In the genomic region with DNA sequence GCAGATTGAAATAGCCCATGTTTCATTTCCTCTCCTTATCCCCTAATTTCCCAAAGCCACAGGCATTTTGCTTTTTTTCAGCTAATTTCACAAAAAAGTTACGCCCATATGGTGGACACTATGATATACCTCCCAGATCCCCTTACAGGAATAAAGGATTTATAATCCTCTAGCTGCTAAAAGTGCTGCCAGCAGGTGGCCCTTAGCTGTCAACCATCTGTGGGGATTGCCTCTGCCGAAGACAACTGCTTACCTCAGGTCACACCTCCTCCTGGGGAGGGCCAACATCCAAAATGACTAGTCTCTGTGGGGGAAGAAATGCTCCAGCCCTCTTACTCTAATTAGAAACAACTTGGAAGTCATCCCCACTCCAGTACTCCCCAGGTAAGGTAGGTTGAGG, we compare ENCODE assay signal across 27 cellular contexts.
DNase-seq lines count a peak whose midpoint lies in the region; ATAC-seq, FAIRE-seq and TF ChIP-seq lines count a peak whose summit lies in the region.
"Had no signal": no experiment of that assay in that cellular context is flagged by ENCODE, and none has a peak within 500 bp of the region (broad histone marks: within the 10 kb centered on the region; RNA-seq: fewer than 3 reads in every experiment).

No MANE protein-coding gene starts in this region.

- no peaks in the 10 kb centered on the region for H3K9me3 ChIP-seq in astrocyte (ENCODE audit: insufficient read depth, low read depth, low read length)
- H3K9me3 ChIP-seq: BE2C, pancreas, stomach, upper lobe of left lung had no signal

- TF ChIP-seq CTCF in KMS-11 (conservative IDR thresholded peaks at IDR 0.05; ENCODE audit: low read depth, low read length), result 0 out of 2 replicates have a peak, but pooled peaks have one; percentile 24
- TF ChIP-seq CTCF in astrocyte (IDR thresholded peaks at IDR 0.05; ENCODE audit: insufficient read depth, low read depth, low read length), result peak; percentile 6

- no peaks in the 10 kb centered on the region for H3K9me3 Mint-ChIP-seq in astrocyte (ENCODE audit: unreplicated experiment)
- H3K9me3 Mint-ChIP-seq: activated CD8-positive, alpha-beta T cell treated with anti-CD3 and anti-CD28 coated beads for 36 hours; activated naive CD8-positive, alpha-beta T cell treated with anti-CD3 and anti-CD28 coated beads for 36 hours; brain; IgD-negative memory B cell; naive thymus-derived CD8-positive, alpha-beta T cell had no signal

- no peak for FAIRE-seq in astrocyte (lab: Jason Lieb, UNC)
- FAIRE-seq: endothelial cell of umbilical vein, GM12891, pancreas had no signal

- H3K4me3 Mint-ChIP-seq in astrocyte (ENCODE audit: unreplicated experiment), result no peak overlapping the region
- H3K4me3 Mint-ChIP-seq: activated CD8-positive, alpha-beta T cell treated with anti-CD3 and anti-CD28 coated beads for 36 hours; activated naive CD8-positive, alpha-beta T cell treated with anti-CD3 and anti-CD28 coated beads for 36 hours; brain; IgD-negative memory B cell; memory B cell; naive thymus-derived CD8-positive, alpha-beta T cell had no signal

- peaks cover 12% of the 10 kb centered on the region for H3K4me1 Mint-ChIP-seq in astrocyte (ENCODE audit: low read depth, unreplicated experiment)
- H3K4me1 Mint-ChIP-seq: activated naive CD8-positive, alpha-beta T cell treated with anti-CD3 and anti-CD28 coated beads for 36 hours; IgD-negative memory B cell; memory B cell; naive thymus-derived CD8-positive, alpha-beta T cell had no signal

- H4K20me1 ChIP-seq in KMS-11 (ENCODE audit: insufficient read depth) (no peaks in the 10 kb centered on the region), astrocyte (ENCODE audit: insufficient read depth, low read length) (no peaks in the 10 kb centered on the region)

- DNase-seq in DMS 273 (lab: John Stamatoyannopoulos, UW; ENCODE audit: unreplicated experiment), result peak; percentile 42
- DNase-seq in DMS 273 treated with DMSO at 0.1 percent for 48 hours (lab: John Stamatoyannopoulos, UW), result no peak
- DNase-seq in astrocyte (ENCODE audit: low read depth), result no peak
- DNase-seq in left colon, result peak in 1 of 2 donors; percentile 31
- no peak for DNase-seq in activated CD8-positive, alpha-beta memory T cell treated with anti-CD3 and anti-CD28 coated beads, Interleukin-2, amount 50 U/mL, for 4 hours
- no peak for DNase-seq in DMS79 treated with DMSO at 0.1 percent for 48 hours (lab: John Stamatoyannopoulos, UW)
- no peak for DNase-seq in activated T-cell treated with anti-CD3 and anti-CD28 coated beads for 4 hours
- DNase-seq: activated CD8-positive, alpha-beta T cell treated with anti-CD3 and anti-CD28 coated beads for 36 hours; activated naive CD8-positive, alpha-beta T cell treated with anti-CD3 and anti-CD28 coated beads for 36 hours; BE2C; Calu3; GDM1; HCEC 1CT; naive thymus-derived CD8-positive, alpha-beta T cell; NCI-H2029; NCI-H748 treated with DMSO at 0.1 percent for 48 hours; pancreas; stomach; upper lobe of left lung had no signal

- no peak overlapping the region for H3K27ac ChIP-seq in KMS-11
- H3K27ac ChIP-seq in astrocyte (ENCODE audit: low read depth, low read length), result no peak overlapping the region
- H3K27ac ChIP-seq: 22Rv1, hepatocyte, pancreas, stomach, upper lobe of left lung had no signal

- H3K4me2 ChIP-seq in KMS-11 (no peak overlapping the region), astrocyte (ENCODE audit: low read length) (no peak overlapping the region)
- H3K4me2 ChIP-seq: hepatocyte had no signal

- H3K36me3 ChIP-seq in KMS-11 (ENCODE audit: insufficient read depth) (no peaks in the 10 kb centered on the region), astrocyte (ENCODE audit: insufficient read depth, low read length) (no peaks in the 10 kb centered on the region)
- H3K36me3 ChIP-seq: BE2C, pancreas, stomach, upper lobe of left lung had no signal

- no peak overlapping the region for H3K9ac ChIP-seq in KMS-11
- H3K9ac ChIP-seq in astrocyte (ENCODE audit: low read length), result no peak overlapping the region

- no peaks in the 10 kb centered on the region for H3K27me3 Mint-ChIP-seq in astrocyte (ENCODE audit: low read depth, unreplicated experiment)

- H2AFZ ChIP-seq in KMS-11 (ENCODE audit: low read depth), result no peak overlapping the region
- no peak overlapping the region for H2AFZ ChIP-seq in astrocyte (ENCODE audit: low read depth, low read length)
- H2AFZ ChIP-seq: hepatocyte had no signal

- no peak overlapping the region for H3K4me3 ChIP-seq in KMS-11 (IDR thresholded peaks at IDR 0.05; ENCODE audit: insufficient read depth, low read depth, low read length)
- no peak overlapping the region for H3K4me3 ChIP-seq in astrocyte (ENCODE audit: insufficient read depth, low read depth, low read length)
- H3K4me3 ChIP-seq: hepatocyte, pancreas, stomach, upper lobe of left lung had no signal

- H3K36me3 Mint-ChIP-seq in astrocyte (ENCODE audit: low read depth, unreplicated experiment), result no peaks in the 10 kb centered on the region
- H3K36me3 Mint-ChIP-seq: activated naive CD8-positive, alpha-beta T cell treated with anti-CD3 and anti-CD28 coated beads for 36 hours; brain; IgD-negative memory B cell; memory B cell; naive thymus-derived CD8-positive, alpha-beta T cell had no signal

- intact Hi-C loops in left colon (cut with DNase I, micrococcal nuclease), result loop anchor here in 1 of 2 donors (10.0 kb wide), 1 partner anchor 240 kb away; no protein-coding TSS in a partner anchor

- no peak overlapping the region for H3K27ac Mint-ChIP-seq in astrocyte (ENCODE audit: unreplicated experiment)
- H3K27ac Mint-ChIP-seq: activated CD8-positive, alpha-beta T cell treated with anti-CD3 and anti-CD28 coated beads for 36 hours; activated naive CD8-positive, alpha-beta T cell treated with anti-CD3 and anti-CD28 coated beads for 36 hours; brain; IgD-negative memory B cell; memory B cell; naive thymus-derived CD8-positive, alpha-beta T cell had no signal

- no peaks in the 10 kb centered on the region for H3K27me3 ChIP-seq in KMS-11 (ENCODE audit: insufficient read depth, low read depth)
- no peaks in the 10 kb centered on the region for H3K27me3 ChIP-seq in astrocyte (ENCODE audit: insufficient read depth, low read length)
- H3K27me3 ChIP-seq: BE2C, hepatocyte, pancreas, stomach, upper lobe of left lung had no signal

- peak; percentile 41 for ATAC-seq in left colon
- ATAC-seq: activated CD8-positive, alpha-beta T cell treated with anti-CD3 and anti-CD28 coated beads for 36 hours; naive thymus-derived CD8-positive, alpha-beta T cell; pancreas had no signal

- no peaks in the 10 kb centered on the region for H3K4me1 ChIP-seq in KMS-11 (ENCODE audit: low read depth, poor library complexity, severe bottlenecking)
- H3K4me1 ChIP-seq in astrocyte (ENCODE audit: insufficient read depth, low read length), result no peaks in the 10 kb centered on the region
- H3K4me1 ChIP-seq: BE2C, pancreas, stomach, upper lobe of left lung had no signal

- H3K79me2 ChIP-seq in KMS-11 (ENCODE audit: insufficient read depth, low read depth) (no peaks in the 10 kb centered on the region), astrocyte (ENCODE audit: insufficient read depth, low read length) (no peaks in the 10 kb centered on the region)
- H3K79me2 ChIP-seq: hepatocyte had no signal
